9 cellular contexts compared by ENCODE assay signal in the genomic region with DNA sequence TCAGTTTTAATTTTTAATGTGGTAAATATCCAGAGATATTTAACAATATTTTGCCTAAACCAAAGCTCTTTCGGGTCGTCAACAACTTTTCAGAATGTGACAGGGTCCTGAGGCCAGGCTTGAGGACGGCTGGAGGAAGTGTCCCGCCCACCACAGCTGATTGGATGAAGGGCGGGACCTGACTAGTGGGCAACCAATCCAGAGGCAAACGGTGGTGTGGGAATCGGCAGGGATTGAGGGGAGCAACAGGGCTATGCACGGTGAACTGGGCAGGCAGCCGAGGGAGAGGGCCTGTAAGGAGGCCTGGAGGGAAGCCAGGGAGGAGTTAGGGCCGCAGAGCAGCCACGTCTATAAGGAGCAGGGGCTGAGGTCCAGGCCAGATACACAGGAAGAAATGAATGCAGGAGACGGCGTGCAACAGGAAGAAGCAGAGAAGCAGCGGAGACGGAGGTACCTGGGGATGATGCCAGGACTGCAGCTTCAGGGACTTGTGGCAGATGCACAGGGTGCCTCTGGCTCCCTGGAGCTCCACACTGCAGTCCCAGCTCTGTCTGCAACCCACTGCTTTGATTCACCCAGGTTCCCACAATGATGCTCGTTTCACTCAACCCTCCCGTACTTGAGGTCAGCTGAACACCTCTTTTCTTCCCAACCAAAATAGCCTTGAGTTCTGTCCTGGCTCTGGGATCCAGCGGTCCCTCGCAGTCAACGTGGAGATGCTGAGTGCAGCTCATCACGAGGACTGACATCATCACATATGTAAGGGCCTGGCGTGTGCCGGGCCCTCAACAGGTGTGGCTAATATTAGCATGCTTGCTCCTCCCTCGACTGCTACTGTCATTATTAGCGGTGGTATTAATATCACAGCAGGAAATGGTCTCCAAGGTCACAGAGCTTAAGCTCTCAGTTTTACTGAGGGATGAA. TPM values are rescaled to one million over a fixed set of nuclear protein-coding genes. Genes with fewer than 3 reads are reported as not detected.
DNase-seq lines count a peak whose midpoint lies in the region; ATAC-seq and TF ChIP-seq lines count a peak whose summit lies in the region.
"Had no signal": no experiment of that assay in that cellular context is flagged by ENCODE, and none has a peak within 500 bp of the region (broad histone marks: within the 10 kb centered on the region; RNA-seq: fewer than 3 reads in every experiment).

No MANE protein-coding gene starts in this region.

- H3K27ac ChIP-seq in GM23338 (ENCODE audit: low read depth), result no peak overlapping the region
- no peak overlapping the region for H3K27ac ChIP-seq in GM23248
- H3K27ac ChIP-seq: HL-60 had no signal

- H3K9me2 ChIP-seq in GM23338 (ENCODE audit: insufficient read depth) (no peaks in the 10 kb centered on the region), GM23248 (ENCODE audit: insufficient read depth) (no peaks in the 10 kb centered on the region)

- no peak overlapping the region for H3K27ac Mint-ChIP-seq in GM23338
- peak overlapping the region in 5 of 10 donors; percentile 5 to 75 (median 48) for H3K27ac Mint-ChIP-seq in naive thymus-derived CD8-positive, alpha-beta T cell

- H3K4me3 ChIP-seq in GM23338, result no peak overlapping the region
- H3K4me3 ChIP-seq in skeletal muscle cell (ENCODE audit: low read depth, low read length), result no peak overlapping the region
- no peak overlapping the region for H3K4me3 ChIP-seq in GM23248

- H3K4me1 ChIP-seq in GM23338 (ENCODE audit: insufficient read depth) (no peaks in the 10 kb centered on the region), GM23248 (ENCODE audit: insufficient read depth) (no peaks in the 10 kb centered on the region)

- 87 to 88% methylated on average over 25 of the region's 25 CpGs for WGBS in GM23248 (ENCODE audit: low coverage in 1 of 2, low lambda C conversion rate in 2 of 2, missing lambda C conversion rate in 2 of 2), 2 experiments

- no peak overlapping the region for H3K9ac ChIP-seq in GM23248

- H2AFZ ChIP-seq in GM23338 (no peak overlapping the region), GM23248 (no peak overlapping the region)

- peaks cover 6% of the 10 kb centered on the region for H3K27me3 Mint-ChIP-seq in GM23338 (ENCODE audit: insufficient read depth, low read depth, poor library complexity)
- no peaks in the 10 kb centered on the region for H3K27me3 Mint-ChIP-seq in naive thymus-derived CD8-positive, alpha-beta T cell

- no peak overlapping the region for H3K4me3 Mint-ChIP-seq in GM23338
- H3K4me3 Mint-ChIP-seq in naive thymus-derived CD8-positive, alpha-beta T cell, result peak overlapping the region in 3 of 10 donors; percentile 12 to 39 (median 26)

- no peaks in the 10 kb centered on the region for H3K9me3 ChIP-seq in GM23248 (ENCODE audit: low read depth)

- H3K79me2 ChIP-seq in GM23338 (replicated peaks; ENCODE audit: insufficient read depth) (no peaks in the 10 kb centered on the region), GM23248 (ENCODE audit: insufficient read depth) (no peaks in the 10 kb centered on the region)

- in situ Hi-C loops in GM23248 (cut with MboI), result no loop called here

- H3K27me3 ChIP-seq in GM23338 (ENCODE audit: insufficient read depth) (no peaks in the 10 kb centered on the region), GM23248 (replicated peaks; ENCODE audit: insufficient read depth) (no peaks in the 10 kb centered on the region)

- H3K36me3 ChIP-seq in GM23338 (ENCODE audit: insufficient read depth) (no peaks in the 10 kb centered on the region), GM23248 (ENCODE audit: low read depth) (no peaks in the 10 kb centered on the region)

- no peak for TF ChIP-seq CTCF in GM23338 (conservative IDR thresholded peaks at IDR 0.05; ENCODE audit: low read depth in 2 of 2)

- H4K20me1 ChIP-seq in GM23338 (replicated peaks; ENCODE audit: insufficient read depth) (no peaks in the 10 kb centered on the region), GM23248 (ENCODE audit: insufficient read depth) (no peaks in the 10 kb centered on the region)

- H3K36me3 Mint-ChIP-seq in GM23338 (ENCODE audit: low read depth), result no peaks in the 10 kb centered on the region
- H3K36me3 Mint-ChIP-seq in naive thymus-derived CD8-positive, alpha-beta T cell, result peaks cover 0 to 4% (median 0%) of the 10 kb centered on the region in 3 donors

- H3K4me2 ChIP-seq in GM23338 (no peak overlapping the region), GM23248 (ENCODE audit: unreplicated experiment) (no peak overlapping the region)

- H3K9me3 Mint-ChIP-seq in GM23338, result no peaks in the 10 kb centered on the region
- peaks cover 0 to 4% (median under 1%) of the 10 kb centered on the region in 9 donors for H3K9me3 Mint-ChIP-seq in naive thymus-derived CD8-positive, alpha-beta T cell

- no peaks in the 10 kb centered on the region for H3F3A ChIP-seq in GM23338 (replicated peaks; ENCODE audit: low read depth)
- no peaks in the 10 kb centered on the region for H3F3A ChIP-seq in GM23248 (ENCODE audit: insufficient read depth)

- ATAC-seq in GM23338 (peak; percentile 92), esophagus mucosa (peak; percentile 14)
- no peak for ATAC-seq in naive thymus-derived CD8-positive, alpha-beta T cell

- peak; percentile 59 for DNase-seq in DMS 273 treated with DMSO at 0.1 percent for 48 hours (lab: John Stamatoyannopoulos, UW)
- peak; percentile 82 for DNase-seq in GM23338 (ENCODE audit: low spot score)
- peak; percentile 85 for DNase-seq in NCI-H510A (lab: John Stamatoyannopoulos, UW)
- DNase-seq in skeletal muscle cell (ENCODE audit: low read depth), result peak; percentile 25
- no peak for DNase-seq in GM23248
- DNase-seq in naive thymus-derived CD8-positive, alpha-beta T cell, result no peak
- no peak for DNase-seq in activated CD8-positive, alpha-beta memory T cell treated with anti-CD3 and anti-CD28 coated beads, Interleukin-2, amount 50 U/mL, for 48 hours

- POLR2A ChIA-PET in naive thymus-derived CD8-positive, alpha-beta T cell (lab: Charles Lee), result interaction anchor here (0.6 to 2.2 kb wide), 4 partner anchors 25 to 721 kb away, joined by 3 to 15 read pairs (median 3); no protein-coding TSS in a partner anchor

- H3K4me1 Mint-ChIP-seq in GM23338, result peaks cover 10% of the 10 kb centered on the region
- H3K4me1 Mint-ChIP-seq in naive thymus-derived CD8-positive, alpha-beta T cell, result peaks cover 29 to 58% (median 39%) of the 10 kb centered on the region in 4 donors

RNA-seq across cellular contexts. Expression of a gene that starts 45.9 kb away (rescaled TPM):
- 25.9 and 30.9 TPM in 2 replicates for total RNA-seq in GM23338 (2014; rRNA removed; shearing (Covaris generic))
- 9.2 and 9.4 TPM in 2 replicates for polyA plus RNA-seq in GM23338 (2016; fragmentation: Nextera tagmentation; extraction: Ambion mirVana)
- 43.8 TPM for total RNA-seq in esophagus mucosa
- 26.6 and 28.4 TPM in 2 replicates for total RNA-seq in GM23248 (2014; rRNA removed; shearing (Covaris generic))
- 20.9 and 21.9 TPM in 2 replicates for polyA plus RNA-seq in GM23248 (2016; fragmentation: Nextera tagmentation; extraction: Ambion mirVana)
- 10 to 100 TPM; 11.2 to 11.6 TPM for total RNA-seq in naive thymus-derived CD8-positive, alpha-beta T cell
- polyA plus RNA-seq in naive thymus-derived CD8-positive, alpha-beta T cell, result 1 to 10 TPM; 1.4 to 2.7 (median 2.6) TPM

Comparison
In these comparisons a context has a peak if more than half of its experiments do, and no peak if none do; other contexts are left out.
1. DNase-seq: peak in DMS 273 treated with DMSO at 0.1 percent for 48 hours (single experiment), GM23338 (single experiment), NCI-H510A (single experiment) and skeletal muscle cell (single experiment); none in GM23248 (single experiment), naive thymus-derived CD8-positive, alpha-beta T cell (0 of 10) and activated CD8-positive, alpha-beta memory T cell treated with anti-CD3 and anti-CD28 coated beads, Interleukin-2, amount 50 U/mL, for 48 hours (single experiment).
2. ATAC-seq: peak in GM23338 (single experiment) and esophagus mucosa (single experiment); none in naive thymus-derived CD8-positive, alpha-beta T cell (0 of 2).